In the genomic region with DNA sequence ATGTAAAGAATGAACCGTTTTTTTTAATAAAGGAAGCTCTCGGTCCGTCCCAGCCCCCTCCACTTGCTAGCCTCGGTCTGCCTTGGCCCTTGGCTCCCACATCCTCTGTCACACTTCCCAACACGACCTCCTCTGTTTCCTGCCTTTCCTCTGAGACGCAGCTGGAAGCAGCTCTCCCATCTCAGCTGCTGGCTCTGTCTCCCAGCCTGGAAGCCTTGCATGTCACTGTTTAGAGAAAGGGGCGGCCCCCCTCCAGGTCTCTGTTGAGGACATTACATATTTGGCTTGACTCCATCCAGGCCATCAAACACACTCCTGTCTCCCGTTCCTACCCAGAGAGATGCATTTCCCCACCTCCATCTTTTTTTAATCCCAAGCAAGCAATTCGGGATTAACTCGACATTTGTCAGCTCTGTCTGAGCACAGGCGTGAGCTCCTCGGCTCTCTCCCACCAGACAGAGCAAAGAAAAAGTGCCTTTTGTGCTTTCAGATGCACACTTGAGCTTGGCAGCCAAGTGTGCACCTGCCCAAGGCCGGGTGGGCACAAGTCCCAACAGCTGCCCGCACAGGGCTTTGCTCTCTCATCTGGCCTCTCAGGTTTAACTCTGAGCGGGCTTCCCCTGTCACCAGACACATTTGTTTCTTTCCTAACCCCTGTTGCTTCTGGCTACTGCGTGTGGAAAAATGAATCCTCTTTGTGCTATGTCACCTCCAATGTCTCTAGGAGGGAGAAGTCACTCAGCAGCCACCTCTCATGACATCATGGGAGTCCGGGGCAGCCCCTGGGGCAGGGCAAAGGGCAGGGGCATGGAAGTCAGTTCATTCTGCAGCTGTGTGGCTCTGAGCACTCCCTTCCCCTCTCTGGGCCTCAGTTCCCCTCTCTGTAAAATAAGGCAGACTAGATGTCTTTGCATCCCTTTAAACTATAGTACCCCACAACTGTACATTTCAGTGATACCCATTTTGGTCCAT, we compare ENCODE assay signal across 13 cellular contexts.
DNase-seq lines count a peak whose midpoint lies in the region; ATAC-seq, FAIRE-seq and TF ChIP-seq lines count a peak whose summit lies in the region.
"Had no signal": no experiment of that assay in that cellular context is flagged by ENCODE, and none has a peak within 500 bp of the region (broad histone marks: within the 10 kb centered on the region; RNA-seq: fewer than 3 reads in every experiment).

No MANE protein-coding gene starts in this region.

- H3K36me3 Mint-ChIP-seq in activated T-cell treated with anti-CD3 and anti-CD28 coated beads, Interleukin-2, amount 50 U/mL, for 4 hours (ENCODE audit: insufficient read depth), result no peaks in the 10 kb centered on the region

- no peak for ATAC-seq in HG03135 (IDR thresholded peaks at IDR 0.05; ENCODE audit: unreplicated experiment)
- no peak for ATAC-seq in activated T-cell treated with anti-CD3 and anti-CD28 coated beads, Interleukin-2, amount 50 U/mL, for 4 hours

- no peaks in the 10 kb centered on the region for H3K9me3 Mint-ChIP-seq in activated T-cell treated with anti-CD3 and anti-CD28 coated beads, Interleukin-2, amount 50 U/mL, for 4 hours

- DNase-seq in D721Med (ENCODE audit: insufficient read length, low spot score) (peak; percentile 61), NCI-H187 treated with DMSO at 0.1 percent for 48 hours (lab: John Stamatoyannopoulos, UW) (peak; percentile 29), medulla oblongata (ENCODE audit: extremely low spot score) (peak; percentile 26), NOMO-1 treated with dmso at 0.1 percent for 144 hours (lab: John Stamatoyannopoulos, UW; ENCODE audit: unreplicated experiment) (no peak), kidney glomerular epithelial cell (lab: John Stamatoyannopoulos, UW) (no peak)
- no peak for DNase-seq in activated T-cell treated with anti-CD3 and anti-CD28 coated beads, Interleukin-2, amount 50 U/mL, for 4 hours
- DNase-seq: activated CD8-positive, alpha-beta memory T cell treated with anti-CD3 and anti-CD28 coated beads for 24 hours; activated naive CD4-positive, alpha-beta T cell; GF-D8 had no signal

- FAIRE-seq in D721Med (lab: Jason Lieb, UNC), result peak; percentile 73

- peak overlapping the region; percentile 44 for H3K27ac ChIP-seq in angular gyrus (ENCODE audit: low read depth, low read length)
- H3K27ac ChIP-seq: cardiac muscle cell, epithelial cell of prostate had no signal

- peaks cover 44% of the 10 kb centered on the region for H3K27me3 Mint-ChIP-seq in activated T-cell treated with anti-CD3 and anti-CD28 coated beads, Interleukin-2, amount 50 U/mL, for 4 hours (ENCODE audit: low read depth)

- no peaks in the 10 kb centered on the region for H3K4me1 Mint-ChIP-seq in activated T-cell treated with anti-CD3 and anti-CD28 coated beads, Interleukin-2, amount 50 U/mL, for 4 hours (ENCODE audit: low read depth)

- H3K4me3 Mint-ChIP-seq in activated T-cell treated with anti-CD3 and anti-CD28 coated beads, Interleukin-2, amount 50 U/mL, for 4 hours, result no peak overlapping the region

- TF ChIP-seq CTCF in D721Med (IDR thresholded peaks at IDR 0.05; ENCODE audit: insufficient read depth, missing control alignments), result no peak

Comparison
In these comparisons a context has a peak if more than half of its experiments do, and no peak if none do; other contexts are left out.
1. DNase-seq: peak in D721Med (single experiment), NCI-H187 treated with DMSO at 0.1 percent for 48 hours (single experiment) and medulla oblongata (single experiment); none in NOMO-1 treated with dmso at 0.1 percent for 144 hours (single experiment), kidney glomerular epithelial cell (single experiment) and activated T-cell treated with anti-CD3 and anti-CD28 coated beads, Interleukin-2, amount 50 U/mL, for 4 hours (single experiment).